14 cellular contexts compared by ENCODE assay signal in genomic region chr3:52973806-52974205, GRCh38.
"Had no signal": no experiment of that assay in that cellular context is flagged by ENCODE, and none has a peak within 500 bp of the region (broad histone marks: within the 10 kb centered on the region; RNA-seq: fewer than 3 reads in every experiment).

No MANE protein-coding gene starts in this region.

- ATAC-seq: activated CD4-positive, CD25-positive, alpha-beta regulatory T cell treated with anti-CD3 and anti-CD28 coated beads, Interleukin-2, amount 50 U/mL, for 24 hours; natural killer cell treated with Interleukin-12 subunit alpha and Interleukin-12 subunit beta and Interleukin-15 and Interleukin-18, amount 100 ng/mL, for 72 hours had no signal

- H3K4me3 ChIP-seq: breast epithelium, hepatocyte, right atrium auricular region, upper lobe of left lung had no signal

- DNase-seq: activated CD4-positive, alpha-beta T cell treated with anti-CD3 and anti-CD28 coated beads, Interleukin-2, amount 50 U/mL, for 4 hours; activated naive CD4-positive, alpha-beta T cell treated with anti-CD3 and anti-CD28 coated beads, Interleukin-2, amount 10 ng/mL, durations not matched to agents 7 days and 5 days; activated T-cell treated with anti-CD3 and anti-CD28 coated beads, Interleukin-2, amount 50 U/mL, for 1 hour; amygdala; cerebellar nuclear complex; effector CD8-positive, alpha-beta T cell; mesendoderm; T-helper 9 cell; upper lobe of left lung had no signal
